8 cellular contexts compared by ENCODE assay signal in the genomic region with DNA sequence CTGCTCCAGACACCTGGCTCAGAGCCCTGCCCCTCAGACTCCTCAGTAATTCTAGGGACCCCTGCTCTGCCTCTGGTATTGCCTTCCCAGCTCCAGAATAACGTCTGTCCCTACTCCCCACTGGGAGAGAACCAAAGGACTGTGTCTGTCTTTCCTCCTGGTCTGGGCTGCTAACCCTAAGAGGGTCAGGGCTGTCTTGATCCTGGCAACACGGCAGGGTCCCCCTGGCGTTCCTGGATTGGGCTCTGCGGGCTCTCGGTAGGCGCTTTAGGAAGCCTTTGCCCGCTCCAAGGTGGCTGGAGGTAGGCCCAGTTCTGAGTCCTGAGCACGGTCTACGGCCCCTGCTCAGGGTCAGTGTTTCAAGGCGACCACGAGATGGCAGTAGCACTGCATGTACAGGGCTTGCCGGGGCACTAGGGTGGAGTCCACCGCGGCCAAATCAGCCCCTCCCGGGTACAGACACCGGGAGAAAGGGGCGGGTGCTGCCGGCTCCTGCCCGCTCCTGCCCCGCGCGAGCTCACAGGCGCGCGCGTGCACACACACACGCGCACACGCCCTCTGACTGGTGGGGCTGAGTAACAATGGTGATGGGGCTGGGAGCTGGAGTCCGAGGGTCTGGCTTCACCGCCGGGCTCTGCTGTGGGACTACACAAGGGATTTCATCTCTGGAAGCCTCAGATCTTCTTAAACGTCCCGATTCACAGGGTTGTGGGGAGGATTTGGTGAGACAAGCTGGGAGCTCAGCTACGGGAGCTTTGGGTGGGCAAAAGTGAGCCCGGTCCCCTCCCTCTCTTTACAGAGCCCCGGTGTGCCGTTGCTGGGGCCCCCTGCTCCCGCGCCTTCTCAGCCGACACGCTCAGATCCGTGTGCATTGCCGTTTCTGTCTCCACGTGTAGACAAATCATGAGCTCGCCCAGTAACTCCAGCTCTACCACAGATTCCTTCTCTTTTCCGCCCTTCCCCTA. TPM values are rescaled to one million over a fixed set of nuclear protein-coding genes. Genes with fewer than 3 reads are reported as not detected.
DNase-seq lines count a peak whose midpoint lies in the region; TF ChIP-seq lines count a peak whose summit lies in the region.

No MANE protein-coding gene starts in this region.

- peak; percentile 84 to 86 for TF ChIP-seq CTCF in suprapubic skin (IDR thresholded peaks at IDR 0.05)

- no peak overlapping the region for H3K9ac ChIP-seq in SK-N-MC (ENCODE audit: insufficient read length)

- peak in 1 of 2 donors; percentile 11 for TF ChIP-seq POLR2A in suprapubic skin (IDR thresholded peaks at IDR 0.05)

- DNase-seq in GDM1 (lab: John Stamatoyannopoulos, UW) (peak; percentile 72), HEK293T (ENCODE audit: extremely low spot score) (peak; percentile 98), NAMALWA (ENCODE audit: low spot score) (peak; percentile 92), SK-N-MC (ENCODE audit: low read depth, low spot score) (no peak), glomerular visceral epithelial cell (ENCODE audit: extremely low spot score) (peak; percentile 94), occipital lobe (lab: John Stamatoyannopoulos, UW) (peak; percentile 81), suprapubic skin (ENCODE audit: low spot score in 2 of 2) (peak; percentile 95)
- DNase-seq in activated naive CD4-positive, alpha-beta T cell treated with anti-CD3 and anti-CD28 coated beads, Interleukin-2, amount 50 U/mL, for 16 hours, result peak; percentile 81

- H3K4me1 ChIP-seq in suprapubic skin, result peaks cover 38% of the 10 kb centered on the region

- WGBS in suprapubic skin, result under 1% methylated on average over 25 of the region's 47 CpGs

- H3K27ac ChIP-seq in SK-N-MC (peak overlapping the region; percentile 39; the same call in 1 of the 2 replicates), suprapubic skin (peak overlapping the region; percentile 57)

- CTCF ChIA-PET in HEK293T (lab: Yijun Ruan, JAX), result interaction anchor here (0.7 to 1.2 kb wide), 9 partner anchors 11 to 271 kb away, joined by 3 to 11 read pairs (median 4); no protein-coding TSS in a partner anchor

- TF ChIP-seq EP300 in suprapubic skin (IDR thresholded peaks at IDR 0.05), result no peak

- H3K36me3 ChIP-seq in SK-N-MC (ENCODE audit: insufficient read depth, low read length), result no peaks in the 10 kb centered on the region
- peaks cover 26% of the 10 kb centered on the region for H3K36me3 ChIP-seq in suprapubic skin

- POLR2A ChIA-PET in HEK293T (lab: Yijun Ruan, JAX), result interaction anchor here (0.6 to 1.8 kb wide), 9 partner anchors 18 to 269 kb away, joined by 3 to 12 read pairs (median 4); no protein-coding TSS in a partner anchor

- H3K9me3 ChIP-seq in SK-N-MC (ENCODE audit: low read depth, low read length), result no peaks in the 10 kb centered on the region
- no peaks in the 10 kb centered on the region for H3K9me3 ChIP-seq in suprapubic skin

- H3K4me3 ChIP-seq in SK-N-MC, result peak overlapping the region; percentile 73
- H3K4me3 ChIP-seq in suprapubic skin, result peak overlapping the region; percentile 53

- H3K27me3 ChIP-seq in suprapubic skin, result no peaks in the 10 kb centered on the region

TF ChIP-seq in HEK293T, 16 proteins besides CTCF, POLR2A, EP300 and RAD21:
- TF ChIP-seq L3MBTL2 (conservative IDR thresholded peaks at IDR 0.05), result peak; percentile 44; the same call in 1 of the 2 replicates
- TF ChIP-seq BHLHE40 (IDR thresholded peaks at IDR 0.05; ENCODE audit: borderline replicate concordance), result no peak

RNA-seq across cellular contexts. Expression of gene HMOX1, which starts 30.1 kb away (rescaled TPM):
- 1.9 TPM for total RNA-seq in occipital lobe
- total RNA-seq in suprapubic skin, result 10 to 100 TPM; 13.6 to 95.7 (median 61.8) TPM

RNA-seq across cellular contexts. Expression of gene MCM5, which starts 49.1 kb away (rescaled TPM):
- total RNA-seq in occipital lobe (11.9 TPM), suprapubic skin (10 to 100 TPM; 19.7 to 41.3 (median 32.6) TPM)

RNA-seq across cellular contexts. Expression of gene TOM1, which starts 51.1 kb away (rescaled TPM):
- 7.2 TPM for total RNA-seq in occipital lobe
- total RNA-seq in suprapubic skin, result 100 to 1,000 TPM; 105 to 279 (median 130) TPM

Comparison
In these comparisons a context has a peak if more than half of its experiments do, and no peak if none do; other contexts are left out.
1. RNA of gene TOM1, which starts 51.1 kb away (total RNA-seq): 105 to 279 TPM in suprapubic skin; 7.2 TPM in occipital lobe (single experiment); every median in the first group is over 10 times any median in the second.